Comparison of ENCODE assay signal across 21 cellular contexts in genomic region chr5:63220244-63220643, GRCh38.
"Had no signal": no experiment of that assay in that cellular context is flagged by ENCODE, and none has a peak within 500 bp of the region (broad histone marks: within the 10 kb centered on the region; RNA-seq: fewer than 3 reads in every experiment).

No MANE protein-coding gene starts in this region.

- H3K4me3 Mint-ChIP-seq: immature natural killer cell; naive thymus-derived CD4-positive, alpha-beta T cell had no signal

- H3K27me3 ChIP-seq: dorsolateral prefrontal cortex, esophagus muscularis mucosa, gastroesophageal sphincter, heart left ventricle, hepatocyte had no signal

- H3K36me3 Mint-ChIP-seq: immature natural killer cell; naive thymus-derived CD4-positive, alpha-beta T cell had no signal

- H3K27ac ChIP-seq: coronary artery, dorsolateral prefrontal cortex, esophagus muscularis mucosa, foreskin keratinocyte, gastroesophageal sphincter, heart left ventricle, hepatocyte had no signal

- DNase-seq: dermis blood vessel endothelial cell; dorsolateral prefrontal cortex; effector CD4-positive, alpha-beta T cell; effector memory CD4-positive, alpha-beta T cell; foreskin keratinocyte; heart left ventricle; hypothalamus; immature natural killer cell; islet precursor cell; kidney; kidney glomerular epithelial cell; left colon; left ventricle myocardium superior; mesenchymal stem cell; midbrain; naive thymus-derived CD4-positive, alpha-beta T cell had no signal

- H3K4me1 ChIP-seq: esophagus muscularis mucosa, foreskin keratinocyte, gastroesophageal sphincter, heart left ventricle had no signal

- H3K36me3 ChIP-seq: esophagus muscularis mucosa, gastroesophageal sphincter, heart left ventricle had no signal

- H3K4me2 ChIP-seq: hepatocyte had no signal

- H3K4me1 Mint-ChIP-seq: immature natural killer cell; naive thymus-derived CD4-positive, alpha-beta T cell had no signal

- H3K79me2 ChIP-seq: hepatocyte had no signal

- H3K27ac Mint-ChIP-seq: immature natural killer cell; naive thymus-derived CD4-positive, alpha-beta T cell had no signal

- H3K9me3 ChIP-seq: esophagus muscularis mucosa, gastroesophageal sphincter, heart left ventricle had no signal

- H3K4me3 ChIP-seq: coronary artery, dorsolateral prefrontal cortex, esophagus muscularis mucosa, gastroesophageal sphincter, heart left ventricle, hepatocyte had no signal

- ATAC-seq: foreskin keratinocyte; gastroesophageal sphincter; heart left ventricle; left colon; left lobe of liver; left ventricle myocardium superior; naive thymus-derived CD4-positive, alpha-beta T cell had no signal
